ENCODE assay signal across 15 cellular contexts in genomic region chr13:85541476-85541875, GRCh38.
DNase-seq lines count a peak whose midpoint lies in the region; ATAC-seq and TF ChIP-seq lines count a peak whose summit lies in the region.
"Had no signal": no experiment of that assay in that cellular context is flagged by ENCODE, and none has a peak within 500 bp of the region (broad histone marks: within the 10 kb centered on the region; RNA-seq: fewer than 3 reads in every experiment).

No MANE protein-coding gene starts in this region.

- peaks cover 5% of the 10 kb centered on the region for H3K4me1 Mint-ChIP-seq in activated CD4-positive, alpha-beta T cell treated with anti-CD3 and anti-CD28 coated beads, Interleukin-2, amount 10 ng/mL, durations not matched to agents 24 days and 14 days
- H3K4me1 Mint-ChIP-seq in CD4-positive, alpha-beta T cell (ENCODE audit: low read depth): peaks cover 28% of the 10 kb centered on the region
- H3K4me1 Mint-ChIP-seq in activated CD8-positive, alpha-beta T cell treated with anti-CD3 and anti-CD28 coated beads, Interleukin-2, amount 10 ng/mL, durations not matched to agents 7 days and 5 days (ENCODE audit: low read depth): peaks cover 19% of the 10 kb centered on the region
- H3K4me1 Mint-ChIP-seq: CD8-positive, alpha-beta memory T cell had no signal

- no peaks in the 10 kb centered on the region for H3K9me3 ChIP-seq in CD4-positive, alpha-beta T cell (ENCODE audit: control insufficient read depth, low read length)
- H3K9me3 ChIP-seq: BE2C had no signal

- no peak overlapping the region for H3K27ac Mint-ChIP-seq in activated CD4-positive, alpha-beta T cell treated with anti-CD3 and anti-CD28 coated beads, Interleukin-2, amount 10 ng/mL, durations not matched to agents 24 days and 14 days
- H3K27ac Mint-ChIP-seq in CD4-positive, alpha-beta T cell: no peak overlapping the region
- H3K27ac Mint-ChIP-seq in activated CD8-positive, alpha-beta T cell treated with anti-CD3 and anti-CD28 coated beads, Interleukin-2, amount 10 ng/mL, durations not matched to agents 7 days and 5 days: peak overlapping the region; percentile 51
- H3K27ac Mint-ChIP-seq: CD8-positive, alpha-beta memory T cell had no signal

- no peak overlapping the region for H3K4me3 Mint-ChIP-seq in activated CD4-positive, alpha-beta T cell treated with anti-CD3 and anti-CD28 coated beads, Interleukin-2, amount 10 ng/mL, durations not matched to agents 24 days and 14 days
- H3K4me3 Mint-ChIP-seq in CD4-positive, alpha-beta T cell: peak overlapping the region; percentile 8
- peak overlapping the region; percentile 33 for H3K4me3 Mint-ChIP-seq in activated CD8-positive, alpha-beta T cell treated with anti-CD3 and anti-CD28 coated beads, Interleukin-2, amount 10 ng/mL, durations not matched to agents 7 days and 5 days
- H3K4me3 Mint-ChIP-seq: CD8-positive, alpha-beta memory T cell had no signal

- intact Hi-C loops in activated CD4-positive, alpha-beta T cell treated with anti-CD3 and anti-CD28 coated beads, Interleukin-2, amount 10 ng/mL, durations not matched to agents 24 days and 14 days (cut with micrococcal nuclease): no loop called here
- intact Hi-C loops in CD4-positive, alpha-beta T cell (cut with DNase I, micrococcal nuclease): no loop called here

- no peaks in the 10 kb centered on the region for H3K27me3 ChIP-seq in CD4-positive, alpha-beta T cell (ENCODE audit: control insufficient read depth, insufficient read depth, low read length)
- H3K27me3 ChIP-seq: BE2C had no signal

- H3K27ac ChIP-seq in CD4-positive, alpha-beta T cell (ENCODE audit: low read depth, low read length): no peak overlapping the region

- H3K27me3 Mint-ChIP-seq in activated CD4-positive, alpha-beta T cell treated with anti-CD3 and anti-CD28 coated beads, Interleukin-2, amount 10 ng/mL, durations not matched to agents 24 days and 14 days: no peaks in the 10 kb centered on the region
- H3K27me3 Mint-ChIP-seq in CD4-positive, alpha-beta T cell: no peaks in the 10 kb centered on the region
- H3K27me3 Mint-ChIP-seq in activated CD8-positive, alpha-beta T cell treated with anti-CD3 and anti-CD28 coated beads, Interleukin-2, amount 10 ng/mL, durations not matched to agents 7 days and 5 days (ENCODE audit: low read depth): no peaks in the 10 kb centered on the region
- H3K27me3 Mint-ChIP-seq: CD8-positive, alpha-beta memory T cell had no signal

- POLR2A ChIA-PET in CD4-positive, alpha-beta T cell (lab: Charles Lee): no interaction called here
- POLR2A ChIA-PET in activated CD8-positive, alpha-beta T cell treated with anti-CD3 and anti-CD28 coated beads, Interleukin-2, amount 10 ng/mL, durations not matched to agents 7 days and 5 days (lab: Charles Lee): no interaction called here

- DNase-seq in activated CD4-positive, alpha-beta T cell treated with anti-CD3 and anti-CD28 coated beads, Interleukin-2, amount 10 ng/mL, durations not matched to agents 24 days and 14 days: peak; percentile 56
- DNase-seq in activated CD4-positive, alpha-beta T cell treated with anti-CD3 and anti-CD28 coated beads, Interleukin-2, amount 50 U/mL, for 1 hour: no peak
- no peak for DNase-seq in CD4-positive, alpha-beta T cell
- DNase-seq in NCI-H69 (lab: John Stamatoyannopoulos, UW) (peak; percentile 2), CD1c-positive myeloid dendritic cell (ENCODE audit: extremely low spot score) (no peak), retina (no peak), AG20443 (ENCODE audit: low spot score) (no peak)
- DNase-seq in activated CD8-positive, alpha-beta T cell treated with anti-CD3 and anti-CD28 coated beads, Interleukin-2, amount 10 ng/mL, durations not matched to agents 7 days and 5 days: peak; percentile 50
- DNase-seq: BE2C; CD8-positive, alpha-beta memory T cell; DMS79; H7; MV-4-11; NCI-H1694 treated with DMSO at 0.1 percent for 48 hours; NCI-H82 had no signal

- H3K36me3 Mint-ChIP-seq in activated CD4-positive, alpha-beta T cell treated with anti-CD3 and anti-CD28 coated beads, Interleukin-2, amount 10 ng/mL, durations not matched to agents 24 days and 14 days (ENCODE audit: low read depth): no peaks in the 10 kb centered on the region
- H3K36me3 Mint-ChIP-seq in CD4-positive, alpha-beta T cell (ENCODE audit: low read depth): no peaks in the 10 kb centered on the region
- no peaks in the 10 kb centered on the region for H3K36me3 Mint-ChIP-seq in activated CD8-positive, alpha-beta T cell treated with anti-CD3 and anti-CD28 coated beads, Interleukin-2, amount 10 ng/mL, durations not matched to agents 7 days and 5 days (ENCODE audit: low read depth)
- H3K36me3 Mint-ChIP-seq: CD8-positive, alpha-beta memory T cell had no signal

- CTCF ChIA-PET in CD4-positive, alpha-beta T cell (lab: Charles Lee): no interaction called here
- CTCF ChIA-PET in activated CD8-positive, alpha-beta T cell treated with anti-CD3 and anti-CD28 coated beads, Interleukin-2, amount 10 ng/mL, durations not matched to agents 7 days and 5 days (lab: Charles Lee): no interaction called here

- TF ChIP-seq CTCF in CD4-positive, alpha-beta T cell (IDR thresholded peaks at IDR 0.05): no peak

- ATAC-seq in CD4-positive, alpha-beta T cell (ENCODE audit: poor library complexity): peak; percentile 34
- peak; percentile 95 for ATAC-seq in activated CD8-positive, alpha-beta T cell treated with anti-CD3 and anti-CD28 coated beads, Interleukin-2, amount 10 ng/mL, durations not matched to agents 7 days and 5 days

- no peaks in the 10 kb centered on the region for H3K9me3 Mint-ChIP-seq in activated CD4-positive, alpha-beta T cell treated with anti-CD3 and anti-CD28 coated beads, Interleukin-2, amount 10 ng/mL, durations not matched to agents 24 days and 14 days
- H3K9me3 Mint-ChIP-seq in CD4-positive, alpha-beta T cell: no peaks in the 10 kb centered on the region
- peaks cover 4% of the 10 kb centered on the region for H3K9me3 Mint-ChIP-seq in activated CD8-positive, alpha-beta T cell treated with anti-CD3 and anti-CD28 coated beads, Interleukin-2, amount 10 ng/mL, durations not matched to agents 7 days and 5 days (ENCODE audit: insufficient read depth)

Comparison
In these comparisons a context has a peak if more than half of its experiments do, and no peak if none do; other contexts are left out.
1. DNase-seq: peak in activated CD4-positive, alpha-beta T cell treated with anti-CD3 and anti-CD28 coated beads, Interleukin-2, amount 10 ng/mL, durations not matched to agents 24 days and 14 days (single experiment), NCI-H69 (single experiment) and activated CD8-positive, alpha-beta T cell treated with anti-CD3 and anti-CD28 coated beads, Interleukin-2, amount 10 ng/mL, durations not matched to agents 7 days and 5 days (single experiment); none in activated CD4-positive, alpha-beta T cell treated with anti-CD3 and anti-CD28 coated beads, Interleukin-2, amount 50 U/mL, for 1 hour (single experiment), CD4-positive, alpha-beta T cell (0 of 10), CD1c-positive myeloid dendritic cell (single experiment), retina (single experiment) and AG20443 (single experiment).